9 cellular contexts compared by ENCODE assay signal in the genomic region with DNA sequence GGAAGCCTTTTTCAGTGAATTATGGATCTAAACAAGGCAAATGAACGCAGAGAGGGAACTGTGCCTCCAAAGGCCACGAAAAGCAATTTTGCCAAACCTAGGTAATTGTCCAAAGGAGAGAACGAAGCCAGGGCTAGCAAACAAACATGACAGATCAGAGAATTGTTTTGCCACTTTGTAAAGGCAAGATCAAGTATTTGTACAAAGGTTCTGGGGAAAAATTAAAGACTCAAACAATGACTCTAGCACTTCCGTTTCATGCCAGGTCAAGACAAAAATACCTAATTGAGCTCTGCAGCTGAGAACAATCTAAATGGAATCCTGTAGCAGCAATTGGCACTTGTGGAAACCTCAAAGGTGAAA. TPM values are rescaled to one million over a fixed set of nuclear protein-coding genes. Genes with fewer than 3 reads are reported as not detected.
DNase-seq lines count a peak whose midpoint lies in the region; ATAC-seq and TF ChIP-seq lines count a peak whose summit lies in the region.
"Had no signal": no experiment of that assay in that cellular context is flagged by ENCODE, and none has a peak within 500 bp of the region (broad histone marks: within the 10 kb centered on the region; RNA-seq: fewer than 3 reads in every experiment).

No MANE protein-coding gene starts in this region.

- ATAC-seq in HG03565 (IDR thresholded peaks at IDR 0.05; ENCODE audit: unreplicated experiment), result peak; percentile 19
- peak; percentile 58 to 60 for ATAC-seq in stimulated activated naive B cell treated with anti-CD40 and anti-IgM and Interleukin-4, amounts not matched to agents 10 μg/mL and 1 μg/mL and 100 μg/mL, for 72 hours (replicated peaks)

- H3K4me3 Mint-ChIP-seq in stimulated activated naive B cell treated with anti-CD40 and anti-IgM and Interleukin-4, amounts not matched to agents 10 μg/mL and 1 μg/mL and 100 μg/mL, for 72 hours, result peak overlapping the region; percentile 32 to 34
- no peak overlapping the region for H3K4me3 Mint-ChIP-seq in glutamatergic neuron (ENCODE audit: unreplicated experiment)
- H3K4me3 Mint-ChIP-seq: activated CD4-positive, alpha-beta memory T cell treated with anti-CD3 and anti-CD28 coated beads, Interleukin-2, amount 10 ng/mL, durations not matched to agents 7 days and 5 days had no signal

- peaks cover 27 to 28% of the 10 kb centered on the region in 2 donors for H3K4me1 Mint-ChIP-seq in stimulated activated naive B cell treated with anti-CD40 and anti-IgM and Interleukin-4, amounts not matched to agents 10 μg/mL and 1 μg/mL and 100 μg/mL, for 72 hours
- no peaks in the 10 kb centered on the region for H3K4me1 Mint-ChIP-seq in glutamatergic neuron (ENCODE audit: low read depth, unreplicated experiment)

- H3K27me3 Mint-ChIP-seq in stimulated activated naive B cell treated with anti-CD40 and anti-IgM and Interleukin-4, amounts not matched to agents 10 μg/mL and 1 μg/mL and 100 μg/mL, for 72 hours, result no peaks in the 10 kb centered on the region
- peaks cover 2% of the 10 kb centered on the region for H3K27me3 Mint-ChIP-seq in glutamatergic neuron (ENCODE audit: unreplicated experiment)

- H3K36me3 Mint-ChIP-seq in stimulated activated naive B cell treated with anti-CD40 and anti-IgM and Interleukin-4, amounts not matched to agents 10 μg/mL and 1 μg/mL and 100 μg/mL, for 72 hours, result peaks cover 8 to 16% of the 10 kb centered on the region in 2 donors
- peaks cover 5% of the 10 kb centered on the region for H3K36me3 Mint-ChIP-seq in glutamatergic neuron (ENCODE audit: unreplicated experiment)

- TF ChIP-seq CTCF in choroid plexus epithelial cell (conservative IDR thresholded peaks at IDR 0.05; ENCODE audit: low read depth, low read length), result no peak
- no peak for TF ChIP-seq CTCF in glutamatergic neuron (IDR thresholded peaks at IDR 0.05; ENCODE audit: partially characterized antibody, unreplicated experiment)

- CTCF ChIA-PET in HEK293T (lab: Yijun Ruan, JAX), result no interaction called here

- H3K27ac Mint-ChIP-seq in stimulated activated naive B cell treated with anti-CD40 and anti-IgM and Interleukin-4, amounts not matched to agents 10 μg/mL and 1 μg/mL and 100 μg/mL, for 72 hours, result peak overlapping the region; percentile 92
- no peak overlapping the region for H3K27ac Mint-ChIP-seq in glutamatergic neuron (ENCODE audit: unreplicated experiment)

- no peak overlapping the region for H3K4me3 ChIP-seq in choroid plexus epithelial cell (ENCODE audit: low read depth, low read length)

- DNase-seq in NCI-H1092 treated with DMSO at 0.1 percent for 48 hours (lab: John Stamatoyannopoulos, UW) (peak; percentile 26), NCI-H1092 (lab: John Stamatoyannopoulos, UW) (no peak), choroid plexus epithelial cell (ENCODE audit: low read depth) (peak; percentile 11), glutamatergic neuron (no peak), HEK293T (ENCODE audit: extremely low spot score) (no peak), NCI-H774 (lab: John Stamatoyannopoulos, UW) (no peak)
- DNase-seq in stimulated activated naive B cell treated with anti-CD40 and anti-IgM and Interleukin-4, amounts not matched to agents 10 μg/mL and 1 μg/mL and 100 μg/mL, for 72 hours, result no peak

- POLR2A ChIA-PET in HEK293T (lab: Yijun Ruan, JAX), result no interaction called here

- H3K9me3 Mint-ChIP-seq in stimulated activated naive B cell treated with anti-CD40 and anti-IgM and Interleukin-4, amounts not matched to agents 10 μg/mL and 1 μg/mL and 100 μg/mL, for 72 hours, result peaks cover 4 to 5% of the 10 kb centered on the region in 2 donors
- no peaks in the 10 kb centered on the region for H3K9me3 Mint-ChIP-seq in glutamatergic neuron (ENCODE audit: unreplicated experiment)

TF ChIP-seq in HEK293T, 16 proteins besides CTCF, POLR2A, EP300 and RAD21:
- TF ChIP-seq ARNT (IDR thresholded peaks at IDR 0.05), result no peak
- TF ChIP-seq BHLHE40 (IDR thresholded peaks at IDR 0.05; ENCODE audit: borderline replicate concordance), result no peak
- no peak for TF ChIP-seq FOXM1 (IDR thresholded peaks at IDR 0.05; ENCODE audit: borderline replicate concordance)
- TF ChIP-seq LEF1 (IDR thresholded peaks at IDR 0.05; ENCODE audit: borderline replicate concordance), result no peak
- TF ChIP-seq CTBP1 (IDR thresholded peaks at IDR 0.05; ENCODE audit: borderline replicate concordance), result no peak
- no peak for TF ChIP-seq PKNOX1 (IDR thresholded peaks at IDR 0.05)
- TF ChIP-seq L3MBTL2 (conservative IDR thresholded peaks at IDR 0.05), result no peak
- TF ChIP-seq SUZ12 (IDR thresholded peaks at IDR 0.05), result no peak
- TF ChIP-seq HDGF (IDR thresholded peaks at IDR 0.05; ENCODE audit: borderline replicate concordance), result no peak
- TF ChIP-seq ELF4 (IDR thresholded peaks at IDR 0.05), result no peak
- TF ChIP-seq TARDBP (IDR thresholded peaks at IDR 0.05), result no peak
- no peak for TF ChIP-seq ZNF384 (IDR thresholded peaks at IDR 0.05)
- no peak for TF ChIP-seq FOXA1 (IDR thresholded peaks at IDR 0.05)
- TF ChIP-seq NFRKB (IDR thresholded peaks at IDR 0.05), result no peak
- TF ChIP-seq FOXK2 (IDR thresholded peaks at IDR 0.05), result no peak
- no peak for TF ChIP-seq SP1 (IDR thresholded peaks at IDR 0.05)

RNA-seq across cellular contexts. Expression of gene RBM47, which starts 8.5 kb away (rescaled TPM):
- total RNA-seq in glutamatergic neuron (ENCODE audit: unreplicated experiment), result 0.98 TPM

Comparison
In these comparisons a context has a peak if more than half of its experiments do, and no peak if none do; other contexts are left out.
1. DNase-seq: peak in NCI-H1092 treated with DMSO at 0.1 percent for 48 hours (single experiment) and choroid plexus epithelial cell (single experiment); none in NCI-H1092 (single experiment), stimulated activated naive B cell treated with anti-CD40 and anti-IgM and Interleukin-4, amounts not matched to agents 10 μg/mL and 1 μg/mL and 100 μg/mL, for 72 hours (single experiment), glutamatergic neuron (single experiment), HEK293T (single experiment) and NCI-H774 (single experiment).